24 cellular contexts compared by ENCODE assay signal in genomic region chr4:167509551-167509950, GRCh38.
"Had no signal": no experiment of that assay in that cellular context is flagged by ENCODE, and none has a peak within 500 bp of the region (broad histone marks: within the 10 kb centered on the region; RNA-seq: fewer than 3 reads in every experiment).

No MANE protein-coding gene starts in this region.

- ATAC-seq: gastrocnemius medialis; left lobe of liver; naive thymus-derived CD4-positive, alpha-beta T cell; stimulated activated naive CD8-positive, alpha-beta T cell treated with anti-CD3 and anti-CD28 coated beads, Interleukin-15, amount 100 ng/mL, for 72 hours; upper lobe of right lung had no signal

- H3K4me3 ChIP-seq: coronary artery, gastrocnemius medialis, lung, prostate gland, right atrium auricular region, smooth muscle cell, suprapubic skin, transverse colon, upper lobe of right lung, uterus had no signal

- H3K27me3 ChIP-seq: gastrocnemius medialis, right atrium auricular region, suprapubic skin, transverse colon, upper lobe of right lung, uterus had no signal

- H3K9me3 ChIP-seq: gastrocnemius medialis, prostate gland, right atrium auricular region, suprapubic skin, transverse colon, upper lobe of right lung, uterus had no signal

- H3K4me1 ChIP-seq: gastrocnemius medialis, prostate gland, right atrium auricular region, suprapubic skin, transverse colon, upper lobe of right lung, uterus had no signal

- H3K36me3 ChIP-seq: gastrocnemius medialis, prostate gland, right atrium auricular region, suprapubic skin, transverse colon, upper lobe of right lung, uterus had no signal

- H3K27ac ChIP-seq: coronary artery, gastrocnemius medialis, prostate gland, right atrium auricular region, suprapubic skin, transverse colon, upper lobe of right lung, uterus had no signal

- DNase-seq: dermis blood vessel endothelial cell; effector memory CD4-positive, alpha-beta T cell; gastrocnemius medialis; mesenchymal stem cell; midbrain; naive thymus-derived CD4-positive, alpha-beta T cell; nephron progenitor cell; nucleus accumbens; stimulated activated CD4-positive, alpha-beta T cell treated with anti-CD3 and anti-CD28 coated beads, Interleukin-12 subunit alpha, Interleukin-12 subunit beta, amount 100 ng/mL, for 4 hours; stimulated activated CD4-positive, alpha-beta T cell treated with anti-CD3 and anti-CD28 coated beads, Interleukin-1b, Interleukin-23, amount 100 ng/mL, for 48 hours; stimulated activated CD4-positive, alpha-beta T cell treated with anti-CD3 and anti-CD28 coated beads, Interleukin-4, amount 100 ng/mL, for 1 hour; stimulated activated CD8-positive, alpha-beta memory T cell treated with anti-CD3 and anti-CD28 coated beads, Interleukin-4, amount 100 ng/mL, for 48 hours; stimulated activated naive CD4-positive, alpha-beta T cell; stimulated activated naive CD8-positive, alpha-beta T cell treated with anti-CD3 and anti-CD28 coated beads, Interleukin-15, amount 100 ng/mL, for 72 hours; transverse colon; upper lobe of right lung; uterus had no signal

- H3K4me2 ChIP-seq: smooth muscle cell had no signal
